25 cellular contexts compared by ENCODE assay signal in the genomic region with DNA sequence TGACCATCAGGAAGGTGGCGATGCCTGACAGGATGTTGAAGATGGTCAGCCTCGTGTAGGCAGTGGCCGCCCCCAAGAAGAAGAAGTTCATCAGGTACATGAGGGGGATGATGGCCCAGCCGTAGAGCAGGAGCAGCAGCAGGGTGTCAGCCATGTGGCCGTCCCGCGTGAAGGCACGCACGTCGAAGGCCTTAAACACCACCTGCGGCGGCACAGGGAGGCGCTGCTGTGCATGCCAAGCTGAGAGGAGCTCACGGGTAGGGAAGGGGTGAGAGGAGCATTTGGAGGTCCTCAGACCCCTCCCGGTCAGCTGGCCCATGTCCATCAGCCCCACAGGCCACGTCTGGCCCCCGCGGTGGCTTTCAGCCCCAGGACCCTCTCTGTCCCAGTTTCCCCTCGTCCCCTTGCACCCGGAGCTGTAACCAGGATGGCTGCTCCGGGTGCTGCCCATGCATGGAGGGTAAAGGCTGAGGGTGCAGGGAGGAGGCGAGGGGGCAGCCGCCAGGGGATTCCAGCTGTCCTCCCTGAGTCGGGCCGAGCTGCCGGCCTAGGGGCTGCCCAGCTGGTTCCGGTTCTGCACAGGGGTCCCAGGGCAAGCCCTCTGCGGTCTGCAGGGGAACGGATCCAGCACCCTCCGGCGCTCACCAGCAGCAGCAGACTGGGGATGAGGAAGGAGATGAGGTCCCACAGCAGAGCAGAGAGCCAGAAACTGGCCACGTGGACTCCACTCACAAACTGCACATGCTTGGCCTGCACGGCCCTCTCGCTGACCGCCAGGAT. TPM values are rescaled to one million over a fixed set of nuclear protein-coding genes. Genes with fewer than 3 reads are reported as not detected.
"Had no signal": no experiment of that assay in that cellular context is flagged by ENCODE, and none has a peak within 500 bp of the region (broad histone marks: within the 10 kb centered on the region; RNA-seq: fewer than 3 reads in every experiment).

No MANE protein-coding gene starts in this region.

- H3K27me3 ChIP-seq: brain microvascular endothelial cell, cardiac muscle cell, Peyer's patch had no signal

- H3K4me3 ChIP-seq: cardiac muscle cell, K562, Peyer's patch, SJSA1 had no signal

- H3K9me3 ChIP-seq: Peyer's patch, SJSA1 had no signal

- H3K4me1 Mint-ChIP-seq: activated CD4-positive, alpha-beta T cell treated with anti-CD3 and anti-CD28 coated beads, Interleukin-2, amount 10 ng/mL, durations not matched to agents 24 days and 14 days; activated naive CD4-positive, alpha-beta T cell treated with anti-CD3 and anti-CD28 coated beads, Interleukin-2, amount 10 ng/mL, durations not matched to agents 7 days and 5 days; activated naive CD8-positive, alpha-beta T cell treated with anti-CD3 and anti-CD28 coated beads for 36 hours; WTC11 had no signal

- H3K27ac ChIP-seq: brain microvascular endothelial cell, cardiac muscle cell, Peyer's patch, SJSA1 had no signal

- H3K36me3 ChIP-seq: brain microvascular endothelial cell, cardiac muscle cell, Peyer's patch, SJSA1 had no signal

- H3K9me3 Mint-ChIP-seq: activated CD4-positive, alpha-beta T cell treated with anti-CD3 and anti-CD28 coated beads, Interleukin-2, amount 10 ng/mL, durations not matched to agents 24 days and 14 days; activated naive CD4-positive, alpha-beta T cell treated with anti-CD3 and anti-CD28 coated beads, Interleukin-2, amount 10 ng/mL, durations not matched to agents 7 days and 5 days; activated naive CD8-positive, alpha-beta T cell treated with anti-CD3 and anti-CD28 coated beads for 36 hours; activated T-helper 2 cell treated with anti-CD3 and anti-CD28 coated beads, Interferon-gamma antibody, Interleukin-2, Interleukin-4, amounts not matched to agents 10 μg/mL and 5 μg/mL and 100 μg/mL, durations not matched to agents 14 hours and 24 hours and 36 hours; T-helper 1 cell treated with Interleukin-12 subunit alpha and Interleukin-12 subunit beta and Interleukin-4 antibody, amounts not matched to agents 30 μg/mL and 1 μg/mL, for 36 hours; WTC11 had no signal

- DNase-seq: activated CD4-positive, alpha-beta T cell treated with anti-CD3 and anti-CD28 coated beads, Interleukin-2, amount 10 ng/mL, durations not matched to agents 24 days and 14 days; activated CD4-positive, alpha-beta T cell treated with anti-CD3 and anti-CD28 coated beads, Interleukin-2, amount 50 U/mL, for 48 hours; activated CD4-positive, CD25-positive, alpha-beta regulatory T cell treated with anti-CD3 and anti-CD28 coated beads, Interleukin-2, amount 50 U/mL, for 72 hours; activated CD8-positive, alpha-beta memory T cell treated with anti-CD3 and anti-CD28 coated beads for 24 hours; activated gamma-delta T cell treated with Interleukin-2 at 50 U/mL for 16 hours; activated naive CD4-positive, alpha-beta T cell treated with anti-CD3 and anti-CD28 coated beads, Interleukin-2, amount 10 ng/mL, durations not matched to agents 7 days and 5 days; activated naive CD8-positive, alpha-beta T cell treated with anti-CD3 and anti-CD28 coated beads for 36 hours; activated T-cell treated with anti-CD3 and anti-CD28 coated beads, Interleukin-2, amount 50 U/mL, for 48 hours; brain microvascular endothelial cell; Karpas-422; MM.1S; NCI-H1105; NCI-H1436; NCI-H187; NCI-H2081; NCI-H510A treated with DMSO at 0.1 percent for 48 hours; Peyer's patch; SHP77 had no signal

- H3K27me3 Mint-ChIP-seq: activated CD4-positive, alpha-beta T cell treated with anti-CD3 and anti-CD28 coated beads, Interleukin-2, amount 10 ng/mL, durations not matched to agents 24 days and 14 days; activated naive CD4-positive, alpha-beta T cell treated with anti-CD3 and anti-CD28 coated beads, Interleukin-2, amount 10 ng/mL, durations not matched to agents 7 days and 5 days; activated naive CD8-positive, alpha-beta T cell treated with anti-CD3 and anti-CD28 coated beads for 36 hours had no signal

- ATAC-seq: K562, SK-N-SH treated with all-trans-retinoic acid at 6 μM for 48 hours, WTC11 had no signal

- H3K4me1 ChIP-seq: Peyer's patch, SJSA1 had no signal

- H3K4me3 Mint-ChIP-seq: activated CD4-positive, alpha-beta T cell treated with anti-CD3 and anti-CD28 coated beads, Interleukin-2, amount 10 ng/mL, durations not matched to agents 24 days and 14 days; activated naive CD4-positive, alpha-beta T cell treated with anti-CD3 and anti-CD28 coated beads, Interleukin-2, amount 10 ng/mL, durations not matched to agents 7 days and 5 days; activated naive CD8-positive, alpha-beta T cell treated with anti-CD3 and anti-CD28 coated beads for 36 hours; T-helper 1 cell treated with Interleukin-12 subunit alpha and Interleukin-12 subunit beta and Interleukin-4 antibody, amounts not matched to agents 30 μg/mL and 1 μg/mL, for 36 hours; WTC11 had no signal

- H3K27ac Mint-ChIP-seq: activated CD4-positive, alpha-beta T cell treated with anti-CD3 and anti-CD28 coated beads, Interleukin-2, amount 10 ng/mL, durations not matched to agents 24 days and 14 days; activated naive CD4-positive, alpha-beta T cell treated with anti-CD3 and anti-CD28 coated beads, Interleukin-2, amount 10 ng/mL, durations not matched to agents 7 days and 5 days; activated naive CD8-positive, alpha-beta T cell treated with anti-CD3 and anti-CD28 coated beads for 36 hours; activated T-helper 2 cell treated with anti-CD3 and anti-CD28 coated beads, Interferon-gamma antibody, Interleukin-2, Interleukin-4, amounts not matched to agents 10 μg/mL and 5 μg/mL and 100 μg/mL, durations not matched to agents 14 hours and 24 hours and 36 hours; T-helper 1 cell treated with Interleukin-12 subunit alpha and Interleukin-12 subunit beta and Interleukin-4 antibody, amounts not matched to agents 30 μg/mL and 1 μg/mL, for 36 hours; WTC11 had no signal

- H3K36me3 Mint-ChIP-seq: activated naive CD4-positive, alpha-beta T cell treated with anti-CD3 and anti-CD28 coated beads, Interleukin-2, amount 10 ng/mL, durations not matched to agents 7 days and 5 days; activated naive CD8-positive, alpha-beta T cell treated with anti-CD3 and anti-CD28 coated beads for 36 hours; WTC11 had no signal

RNA-seq across cellular contexts. Expression of gene ABCA3, which starts 55.5 kb away (rescaled TPM):
- total RNA-seq: SJSA1 had no signal
